14 cellular contexts compared by ENCODE assay signal in genomic region chr15:61828860-61829513, GRCh38.
"Had no signal": no experiment of that assay in that cellular context is flagged by ENCODE, and none has a peak within 500 bp of the region (broad histone marks: within the 10 kb centered on the region; RNA-seq: fewer than 3 reads in every experiment).

No MANE protein-coding gene starts in this region.

- DNase-seq: colonic mucosa; dermis blood vessel endothelial cell; heart right ventricle; hypothalamus; mammary epithelial cell; naive thymus-derived CD8-positive, alpha-beta T cell; sigmoid colon; small intestine; stimulated activated CD4-positive, alpha-beta T cell treated with anti-CD3 and anti-CD28 coated beads, Interleukin-12 subunit alpha, Interleukin-12 subunit beta, amount 100 ng/mL, for 4 hours; stimulated activated naive CD4-positive, alpha-beta T cell; stomach; substantia nigra; transverse colon had no signal

- ATAC-seq: naive thymus-derived CD8-positive, alpha-beta T cell had no signal

- H3K4me3 ChIP-seq: colonic mucosa, heart right ventricle, sigmoid colon, stomach, thoracic aorta, transverse colon had no signal
